28 cellular contexts compared by ENCODE assay signal in genomic region chr5:181265092-181265671, GRCh38. TPM values are rescaled to one million over a fixed set of nuclear protein-coding genes. Genes with fewer than 3 reads are reported as not detected.
DNase-seq lines count a peak whose midpoint lies in the region; ATAC-seq, FAIRE-seq and TF ChIP-seq lines count a peak whose summit lies in the region.
"Had no signal": no experiment of that assay in that cellular context is flagged by ENCODE, and none has a peak within 500 bp of the region (broad histone marks: within the 10 kb centered on the region; RNA-seq: fewer than 3 reads in every experiment).

No MANE protein-coding gene starts in this region.

- H3K4me1 Mint-ChIP-seq in nephron progenitor cell = peaks cover 65% of the 10 kb centered on the region
- H3K4me1 Mint-ChIP-seq in effector memory CD8-positive, alpha-beta T cell (ENCODE audit: low read depth in 2 of 2) = peaks cover 13 to 16% of the 10 kb centered on the region in 2 donors

- WGBS in K562 (ENCODE audit: insufficient coverage, low coverage, missing lambda C conversion rate) = 68% methylated on average over 16 of the region's 18 CpGs

- H3K4me3 ChIP-seq in K562 = no peak overlapping the region
- H3K4me3 ChIP-seq: coronary artery, gastrocnemius medialis, GM12878, hepatocyte, skin epidermis, transverse colon had no signal

- CTCF ChIA-PET in K562 (lab: Yijun Ruan, JAX; ENCODE audit: low intra/inter-chr PET ratio) = no interaction called here

- no peak overlapping the region for H3K4me2 ChIP-seq in K562 (ENCODE audit: insufficient read depth, low read length)
- H3K4me2 ChIP-seq: hepatocyte, KMS-11 had no signal

- H3K27ac ChIP-seq in C4-2B (peak overlapping the region; percentile 95), K562 (ENCODE audit: extremely low read depth, low read depth, low read length) (no peak overlapping the region)
- H3K27ac ChIP-seq: coronary artery, gastrocnemius medialis, hepatocyte, KMS-11, skin epidermis, transverse colon had no signal

- H3K36me3 ChIP-seq in K562 (ENCODE audit: control insufficient read depth, insufficient read depth, low read length) = peaks cover 14% of the 10 kb centered on the region; the same call in 2 of the 3 replicates
- H3K36me3 ChIP-seq: transverse colon had no signal

- H3K4me3 Mint-ChIP-seq in nephron progenitor cell = peak overlapping the region; percentile 77
- no peak overlapping the region for H3K4me3 Mint-ChIP-seq in effector memory CD8-positive, alpha-beta T cell
- H3K4me3 Mint-ChIP-seq: activated naive CD4-positive, alpha-beta T cell treated with anti-CD3 and anti-CD28 coated beads, Interleukin-2, amount 50 U/mL, for 24 hours had no signal

- peak overlapping the region; percentile 98 for H3K27ac Mint-ChIP-seq in nephron progenitor cell
- peak overlapping the region in 1 of 2 donors; percentile 69 for H3K27ac Mint-ChIP-seq in effector memory CD8-positive, alpha-beta T cell
- H3K27ac Mint-ChIP-seq: activated naive CD4-positive, alpha-beta T cell treated with anti-CD3 and anti-CD28 coated beads, Interleukin-2, amount 50 U/mL, for 24 hours had no signal

- H3K9ac ChIP-seq in K562 (ENCODE audit: insufficient read depth in 1 of 2, low read depth in 2 of 2, low read length in 2 of 2) = peak overlapping the region in 1 of 2 experiments; percentile 6; a peak in 1 of 4 replicates
- H3K9ac ChIP-seq: KMS-11 had no signal

- H2AFZ ChIP-seq in K562 (ENCODE audit: low read depth, low read length) = no peak overlapping the region
- H2AFZ ChIP-seq: hepatocyte had no signal

- no peak for FAIRE-seq in K562 (lab: Jason Lieb, UNC)
- FAIRE-seq: endometrium, GM12878, HTR-8/SVneo, TTC549 had no signal

- H3K9me1 ChIP-seq in K562 (ENCODE audit: control insufficient read depth, insufficient read depth, low read length) = peaks cover 3% of the 10 kb centered on the region

- no peaks in the 10 kb centered on the region for H3K9me3 ChIP-seq in K562 (replicated peaks; ENCODE audit: control insufficient read depth, insufficient read depth, low read depth, low read length)
- H3K9me3 ChIP-seq: gastrocnemius medialis, transverse colon had no signal

- intact Hi-C loops in K562 (cut with micrococcal nuclease) = no loop called here

- in situ Hi-C loops in K562 (cut with MboI) = no loop called here

- ATAC-seq in K562 (no peak), GM21619 (IDR thresholded peaks at IDR 0.05; ENCODE audit: unreplicated experiment) (no peak)
- no peak for ATAC-seq in effector memory CD8-positive, alpha-beta T cell (replicated peaks)
- ATAC-seq: gastrocnemius medialis, GM12878, left lobe of liver had no signal

- BruUV-seq in K562 (replicated peaks; lab: Mats Ljungman, UMichigan) = no TSS peak

- H3K4me1 ChIP-seq in K562 (replicated peaks in 1 of 2; ENCODE audit: control insufficient read depth in 2 of 2, insufficient read depth in 2 of 2, low read length in 2 of 2) = peaks cover 14 to 37% of the 10 kb centered on the region in 2 experiments; a peak in 4 of 5 replicates

- TF ChIP-seq CTCF in C4-2B (conservative IDR thresholded peaks at IDR 0.05) = no peak
- no peak for TF ChIP-seq CTCF in K562 (IDR thresholded peaks at IDR 0.05 in 2 of 3, conservative IDR thresholded peaks at IDR 0.05 in 1 of 3; ENCODE audit: insufficient read depth in 2 of 3, low read depth in 1 of 3, low read length in 3 of 3)
- TF ChIP-seq CTCF in nephron progenitor cell (IDR thresholded peaks at IDR 0.05) = no peak

- H3K27me3 ChIP-seq in K562 (ENCODE audit: control insufficient read depth in 2 of 2, insufficient read depth in 2 of 2, low read length in 2 of 2) = no peaks in the 10 kb centered on the region
- H3K27me3 ChIP-seq: gastrocnemius medialis, hepatocyte, transverse colon had no signal

- TF ChIP-seq RAD21 in K562 (CRISPR knock-in tag; conservative IDR thresholded peaks at IDR 0.05 in 1 of 2, IDR thresholded peaks at IDR 0.05 in 1 of 2) = no peak

- peaks cover 3% of the 10 kb centered on the region for H3K27me3 Mint-ChIP-seq in nephron progenitor cell (ENCODE audit: low read depth, poor library complexity)
- no peaks in the 10 kb centered on the region for H3K27me3 Mint-ChIP-seq in effector memory CD8-positive, alpha-beta T cell
- H3K27me3 Mint-ChIP-seq: activated naive CD4-positive, alpha-beta T cell treated with anti-CD3 and anti-CD28 coated beads, Interleukin-2, amount 50 U/mL, for 24 hours had no signal

- H3K36me3 Mint-ChIP-seq in nephron progenitor cell (ENCODE audit: low read depth) = peaks cover 13% of the 10 kb centered on the region
- H3K36me3 Mint-ChIP-seq in effector memory CD8-positive, alpha-beta T cell (ENCODE audit: insufficient read depth) = peaks cover 30% of the 10 kb centered on the region

- POLR2A ChIA-PET in K562 (lab: Yijun Ruan, JAX) = interaction anchor here (1.0 to 1.9 kb wide), 4 partner anchors 8 to 30 kb away, joined by 3 to 5 read pairs (median 4); no protein-coding TSS in a partner anchor

- H3K9me3 Mint-ChIP-seq in nephron progenitor cell = no peaks in the 10 kb centered on the region
- H3K9me3 Mint-ChIP-seq in effector memory CD8-positive, alpha-beta T cell = no peaks in the 10 kb centered on the region
- H3K9me3 Mint-ChIP-seq: activated naive CD4-positive, alpha-beta T cell treated with anti-CD3 and anti-CD28 coated beads, Interleukin-2, amount 50 U/mL, for 24 hours had no signal

- H3K79me2 ChIP-seq in K562 (ENCODE audit: control insufficient read depth, insufficient read depth, low read length) = peaks cover 26% of the 10 kb centered on the region

- DNase-seq in ELF-1 (ENCODE audit: low read depth, low spot score) = peak; percentile 86
- DNase-seq in K562 (ENCODE audit: extremely low read depth in 1 of 4, low spot score in 3 of 4) = no peak
- peak; percentile 85 for DNase-seq in nephron progenitor cell
- DNase-seq in NCI-H2196 treated with DMSO at 0.1 percent for 48 hours (lab: John Stamatoyannopoulos, UW; ENCODE audit: unreplicated experiment) = no peak
- DNase-seq in effector memory CD8-positive, alpha-beta T cell = no peak
- DNase-seq: activated CD4-positive, alpha-beta T cell treated with anti-CD3 and anti-CD28 coated beads for 1 hour; anterior cingulate cortex; C1 segment of cervical spinal cord; Calu3; gastrocnemius medialis; NCI-H1436; NCI-H2081 treated with DMSO at 0.1 percent for 48 hours; NCI-H748 treated with DMSO at 0.1 percent for 48 hours; occipital lobe; T-helper 1 cell; transverse colon had no signal

- peaks cover 4% of the 10 kb centered on the region; the same call in 1 of the 2 replicates for H4K20me1 ChIP-seq in K562 (replicated peaks; ENCODE audit: control insufficient read depth, insufficient read depth, low read length)

- TF ChIP-seq EP300 in K562 (IDR thresholded peaks at IDR 0.05; ENCODE audit: low read length) = no peak

- no peak for TF ChIP-seq POLR2A in K562 (conservative IDR thresholded peaks at IDR 0.05)

RNA-seq across cellular contexts. Expression of gene TRIM52, which starts 4.2 kb away (rescaled TPM):
- total RNA-seq in K562 (2011; cell fraction: chromatin; rRNA removed; ENCODE audit: low replicate concordance) = 34.8 and 81.1 TPM in 2 replicates
- 29.7 and 40.4 TPM in 2 replicates for total RNA-seq in K562 (2011; cell fraction: nucleolus; rRNA removed)
- total RNA-seq in K562 (2011; cell fraction: nucleoplasm; rRNA removed) = 48.1 and 60.9 TPM in 2 replicates
- total RNA-seq in K562 (2014; rRNA removed) = 6.1 and 6.5 TPM in 2 replicates
- total RNA-seq in K562 (2014; rRNA removed; fragmentation: Illumina TruSeq; extraction: Trizol) = 13.5 and 13.9 TPM in 2 replicates
- total RNA-seq in K562 (2015; rRNA removed; fragmentation: Illumina TruSeq; extraction: Trizol) = 10.5 and 12.8 TPM in 2 replicates
- 13.5 and 14.2 TPM in 2 replicates for total RNA-seq in K562 (2021)
- polyA plus RNA-seq in K562 (2011; rRNA removed) = 21.9 and 24.1 TPM in 2 replicates
- polyA plus RNA-seq in K562 (2011; cell fraction: cytosol; rRNA removed) = 5.6 and 11.8 TPM in 2 replicates
- 30.2 and 31.5 TPM in 2 replicates for polyA plus RNA-seq in K562 (2011; cell fraction: nucleus; rRNA removed)
- polyA plus RNA-seq in K562 (2012) = 12.9 and 20.0 TPM in 2 replicates
- polyA plus RNA-seq in K562 (2014; fragmentation: Illumina TruSeq; extraction: Trizol) = 15.8 and 17.2 TPM in 2 replicates
- 1 to 10 TPM; 3.3 to 3.7 TPM for polyA plus RNA-seq in K562 (2014; fragmentation: Nextera tagmentation; extraction: Ambion mirVana)
- polyA plus RNA-seq in K562 (2014; rRNA removed) = 18.0 and 20.0 TPM in 2 replicates
- 17.6 and 20.0 TPM in 2 replicates for polyA minus RNA-seq in K562 (2011; rRNA and poly(A)+ RNA removed)
- polyA minus RNA-seq in K562 (2011; cell fraction: cytosol; rRNA and poly(A)+ RNA removed) = 6.1 and 6.8 TPM in 2 replicates
- 11.4 and 21.9 TPM in 2 replicates for polyA minus RNA-seq in K562 (2011; cell fraction: nucleus; rRNA and poly(A)+ RNA removed)

RNA-seq across cellular contexts. Expression of gene RACK1, which starts 21.5 kb away (rescaled TPM):
- 854 and 1,455 TPM in 2 replicates for total RNA-seq in K562 (2011; cell fraction: chromatin; rRNA removed; ENCODE audit: low replicate concordance)
- 1,835 and 1,893 TPM in 2 replicates for total RNA-seq in K562 (2011; cell fraction: nucleolus; rRNA removed)
- 1,718 and 2,743 TPM in 2 replicates for total RNA-seq in K562 (2011; cell fraction: nucleoplasm; rRNA removed)
- 4,051 and 4,420 TPM in 2 replicates for total RNA-seq in K562 (2014; rRNA removed)
- 2,268 and 2,618 TPM in 2 replicates for total RNA-seq in K562 (2014; rRNA removed; fragmentation: Illumina TruSeq; extraction: Trizol)
- total RNA-seq in K562 (2015; rRNA removed; fragmentation: Illumina TruSeq; extraction: Trizol) = 3,776 and 3,843 TPM in 2 replicates
- total RNA-seq in K562 (2021) = 2,303 and 2,318 TPM in 2 replicates
- 3,764 and 5,908 TPM in 2 replicates for polyA plus RNA-seq in K562 (2011; rRNA removed)
- 7,594 and 7,810 TPM in 2 replicates for polyA plus RNA-seq in K562 (2011; cell fraction: cytosol; rRNA removed)
- 2,830 and 3,465 TPM in 2 replicates for polyA plus RNA-seq in K562 (2011; cell fraction: nucleus; rRNA removed)
- polyA plus RNA-seq in K562 (2012) = 3,329 and 5,405 TPM in 2 replicates
- polyA plus RNA-seq in K562 (2014; fragmentation: Illumina TruSeq; extraction: Trizol) = 3,833 and 4,270 TPM in 2 replicates
- 1,000 to 10,000 TPM; 3,894 to 5,311 TPM for polyA plus RNA-seq in K562 (2014; fragmentation: Nextera tagmentation; extraction: Ambion mirVana)
- polyA plus RNA-seq in K562 (2014; rRNA removed) = 3,427 and 3,846 TPM in 2 replicates
- polyA minus RNA-seq in K562 (2011; rRNA and poly(A)+ RNA removed) = 4,917 and 6,085 TPM in 2 replicates
- polyA minus RNA-seq in K562 (2011; cell fraction: cytosol; rRNA and poly(A)+ RNA removed) = 3,397 and 3,535 TPM in 2 replicates
- 973 and 1,854 TPM in 2 replicates for polyA minus RNA-seq in K562 (2011; cell fraction: nucleus; rRNA and poly(A)+ RNA removed)

RNA-seq across cellular contexts. Expression of gene TRIM41, which starts 42.1 kb away (rescaled TPM):
- 93.5 and 120 TPM in 2 replicates for total RNA-seq in K562 (2011; cell fraction: chromatin; rRNA removed; ENCODE audit: low replicate concordance)
- 59.6 and 64.0 TPM in 2 replicates for total RNA-seq in K562 (2011; cell fraction: nucleolus; rRNA removed)
- total RNA-seq in K562 (2011; cell fraction: nucleoplasm; rRNA removed) = 84.3 and 102 TPM in 2 replicates
- total RNA-seq in K562 (2014; rRNA removed) (29.5 and 31.6 TPM in 2 replicates), K562 (2014; rRNA removed; fragmentation: Illumina TruSeq; extraction: Trizol) (11.4 and 14.2 TPM in 2 replicates), K562 (2015; rRNA removed; fragmentation: Illumina TruSeq; extraction: Trizol) (21.7 and 25.6 TPM in 2 replicates), K562 (2021) (37.7 and 47.6 TPM in 2 replicates)
- polyA plus RNA-seq in K562 (2011; rRNA removed) (15.6 and 19.3 TPM in 2 replicates), K562 (2014; fragmentation: Illumina TruSeq; extraction: Trizol) (20.9 and 29.8 TPM in 2 replicates), K562 (2014; fragmentation: Nextera tagmentation; extraction: Ambion mirVana) (1 to 10 TPM; 1.8 to 2.1 TPM), K562 (2014; rRNA removed) (34.8 and 39.3 TPM in 2 replicates)
- polyA plus RNA-seq in K562 (2011; cell fraction: cytosol; rRNA removed) = 15.7 and 25.0 TPM in 2 replicates
- 121 and 125 TPM in 2 replicates for polyA plus RNA-seq in K562 (2011; cell fraction: nucleus; rRNA removed)
- 32.5 and 45.1 TPM in 2 replicates for polyA plus RNA-seq in K562 (2012)
- polyA minus RNA-seq in K562 (2011; rRNA and poly(A)+ RNA removed) = 14.0 and 16.6 TPM in 2 replicates
- polyA minus RNA-seq in K562 (2011; cell fraction: cytosol; rRNA and poly(A)+ RNA removed) = 7.3 and 9.5 TPM in 2 replicates
- 19.9 and 22.7 TPM in 2 replicates for polyA minus RNA-seq in K562 (2011; cell fraction: nucleus; rRNA and poly(A)+ RNA removed)

Comparison
In these comparisons a context has a peak if more than half of its experiments do, and no peak if none do; other contexts are left out.
1. DNase-seq: peak in ELF-1 (single experiment) and nephron progenitor cell (single experiment); none in K562 (0 of 4), NCI-H2196 treated with DMSO at 0.1 percent for 48 hours (single experiment) and effector memory CD8-positive, alpha-beta T cell (0 of 3).